In the genomic region with DNA sequence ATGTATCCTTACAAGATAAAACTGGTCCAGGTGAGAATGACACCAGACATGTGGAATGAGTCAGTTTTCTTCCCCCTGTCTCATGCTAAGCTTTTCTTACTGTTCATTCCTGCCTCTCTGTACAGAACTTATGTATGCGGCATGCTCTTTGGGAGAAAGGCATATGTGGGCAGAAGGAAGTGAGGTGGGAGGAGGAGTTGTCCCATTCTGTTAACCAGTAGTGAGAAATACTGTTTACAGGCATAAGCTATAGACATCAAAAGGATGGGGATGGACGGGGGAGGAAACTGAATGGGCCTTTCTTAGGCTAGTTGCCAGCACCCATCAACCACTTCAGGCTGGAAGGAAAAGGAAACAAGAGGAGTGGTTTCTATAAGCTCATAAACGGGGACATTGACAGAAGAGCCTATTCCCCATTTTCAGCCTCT, we compare ENCODE assay signal across 10 cellular contexts.
A peak's percentile ranks its signal among the peaks of the same experiment; 100 is the strongest.
DNase-seq lines count a peak whose midpoint lies in the region; ATAC-seq, FAIRE-seq and TF ChIP-seq lines count a peak whose summit lies in the region.
"Had no signal": no experiment of that assay in that cellular context is flagged by ENCODE, and none has a peak within 500 bp of the region (broad histone marks: within the 10 kb centered on the region; RNA-seq: fewer than 3 reads in every experiment).

No MANE protein-coding gene starts in this region.

- CTCF ChIA-PET in RWPE1 (lab: Yijun Ruan, JAX): no interaction called here

- TF ChIP-seq CTCF in bronchial epithelial cell (IDR thresholded peaks at IDR 0.05; ENCODE audit: insufficient read depth, low read length, severe bottlenecking): no peak
- TF ChIP-seq CTCF in RWPE1 (conservative IDR thresholded peaks at IDR 0.05; ENCODE audit: low read depth): no peak
- TF ChIP-seq CTCF in foreskin fibroblast (IDR thresholded peaks at IDR 0.05; ENCODE audit: low read depth, low read length): no peak

- no peaks in the 10 kb centered on the region for H3K27me3 ChIP-seq in bronchial epithelial cell (ENCODE audit: control insufficient read depth, insufficient read depth, low read length)

- H3K4me3 Mint-ChIP-seq in activated T-cell treated with anti-CD3 and anti-CD28 coated beads, Interleukin-2, amount 50 U/mL, for 4 hours: no peak overlapping the region

- H3K36me3 ChIP-seq in bronchial epithelial cell (ENCODE audit: control insufficient read depth, insufficient read depth, low read length): no peaks in the 10 kb centered on the region

- peaks cover 82% of the 10 kb centered on the region for H3K4me1 Mint-ChIP-seq in activated T-cell treated with anti-CD3 and anti-CD28 coated beads, Interleukin-2, amount 50 U/mL, for 4 hours (ENCODE audit: low read depth)

- H3K27me3 Mint-ChIP-seq in activated T-cell treated with anti-CD3 and anti-CD28 coated beads, Interleukin-2, amount 50 U/mL, for 4 hours (ENCODE audit: low read depth): no peaks in the 10 kb centered on the region

- DNase-seq in activated T-cell treated with anti-CD3 and anti-CD28 coated beads, Interleukin-2, amount 50 U/mL, for 4 hours: no peak
- DNase-seq in activated T-cell treated with anti-CD3 and anti-CD28 coated beads, Interleukin-2, amount 50 U/mL, for 1 hour: no peak
- peak; percentile 19 for DNase-seq in NCI-H2227 (lab: John Stamatoyannopoulos, UW; ENCODE audit: unreplicated experiment)
- DNase-seq in bronchial epithelial cell (ENCODE audit: low read depth): peak; percentile 72
- peak; percentile 42 for DNase-seq in stimulated activated naive CD8-positive, alpha-beta T cell treated with anti-CD3 and anti-CD28 coated beads, Interleukin-15, Interleukin-2, amounts not matched to agents 100 U/mL and 50 U/mL, for 24 hours
- DNase-seq in RWPE1 (ENCODE audit: low spot score): no peak
- no peak for DNase-seq in foreskin fibroblast
- no peak for DNase-seq in ureter (ENCODE audit: low spot score)
- DNase-seq: NCI-H524 treated with DMSO at 0.1 percent for 48 hours, small intestine had no signal

- ATAC-seq in activated T-cell treated with anti-CD3 and anti-CD28 coated beads, Interleukin-2, amount 50 U/mL, for 4 hours: peak; percentile 25 to 36
- ATAC-seq in stimulated activated naive CD8-positive, alpha-beta T cell treated with anti-CD3 and anti-CD28 coated beads, Interleukin-15, Interleukin-2, amounts not matched to agents 100 U/mL and 50 U/mL, for 24 hours: peak; percentile 29

- FAIRE-seq in bronchial epithelial cell (lab: Jason Lieb, UNC): no peak
- FAIRE-seq: small intestine had no signal

- POLR2A ChIA-PET in RWPE1 (lab: Yijun Ruan, JAX; ENCODE audit: low non-redundant PET): no interaction called here

- H3K36me3 Mint-ChIP-seq in activated T-cell treated with anti-CD3 and anti-CD28 coated beads, Interleukin-2, amount 50 U/mL, for 4 hours (ENCODE audit: insufficient read depth): peaks cover 32% of the 10 kb centered on the region

- no peak overlapping the region for H3K4me3 ChIP-seq in bronchial epithelial cell (ENCODE audit: low read depth, low read length)
- H3K4me3 ChIP-seq in foreskin fibroblast (ENCODE audit: low read depth in 1 of 2, low read length in 2 of 2): no peak overlapping the region

- H3K27ac ChIP-seq in RWPE1: no peak overlapping the region

- no peaks in the 10 kb centered on the region for H3K9me3 Mint-ChIP-seq in activated T-cell treated with anti-CD3 and anti-CD28 coated beads, Interleukin-2, amount 50 U/mL, for 4 hours

Comparison
In these comparisons a context has a peak if more than half of its experiments do, and no peak if none do; other contexts are left out.
1. DNase-seq: peak in NCI-H2227 (single experiment), bronchial epithelial cell (single experiment) and stimulated activated naive CD8-positive, alpha-beta T cell treated with anti-CD3 and anti-CD28 coated beads, Interleukin-15, Interleukin-2, amounts not matched to agents 100 U/mL and 50 U/mL, for 24 hours (single experiment); none in activated T-cell treated with anti-CD3 and anti-CD28 coated beads, Interleukin-2, amount 50 U/mL, for 4 hours (single experiment), activated T-cell treated with anti-CD3 and anti-CD28 coated beads, Interleukin-2, amount 50 U/mL, for 1 hour (single experiment), RWPE1 (single experiment), foreskin fibroblast (0 of 2) and ureter (single experiment).